ENCODE assay signal across 8 cellular contexts in genomic region chr19:45091031-45091918, GRCh38. TPM values are rescaled to one million over a fixed set of nuclear protein-coding genes. Genes with fewer than 3 reads are reported as not detected.
A peak's percentile ranks its signal among the peaks of the same experiment; 100 is the strongest.
DNase-seq lines count a peak whose midpoint lies in the region; ATAC-seq and TF ChIP-seq lines count a peak whose summit lies in the region.

No MANE protein-coding gene starts in this region.

- DNase-seq in NCI-H2227 treated with DMSO at 0.1 percent for 48 hours (lab: John Stamatoyannopoulos, UW) (peak; percentile 95), kidney epithelial cell (ENCODE audit: low read depth) (peak; percentile 88)
- peak; percentile 90 to 98 for DNase-seq in activated CD4-positive, alpha-beta T cell treated with anti-CD3 and anti-CD28 coated beads for 4 hours
- DNase-seq in stimulated activated CD4-positive, alpha-beta T cell treated with anti-CD3 and anti-CD28 coated beads, Interleukin-15, amount 100 ng/mL, for 1 hour (ENCODE audit: low read depth in 1 of 2, low spot score in 1 of 2): peak; percentile 87 to 97

- no peaks in the 10 kb centered on the region for H3K27me3 ChIP-seq in kidney epithelial cell (ENCODE audit: control insufficient read depth, insufficient read depth, low read length)

- TF ChIP-seq CTCF in 22Rv1 (IDR thresholded peaks at IDR 0.05) (peak; percentile 12; the same call in 1 of the 2 replicates), kidney epithelial cell (IDR thresholded peaks at IDR 0.05; ENCODE audit: insufficient read depth, low read length, poor library complexity, severe bottlenecking) (no peak)

- peak overlapping the region; percentile 58 for H3K4me3 ChIP-seq in kidney epithelial cell (ENCODE audit: low read depth, low read length)

- ATAC-seq in GM18520 (IDR thresholded peaks at IDR 0.05; ENCODE audit: unreplicated experiment) (peak; percentile 47), HG03060 (IDR thresholded peaks at IDR 0.05; ENCODE audit: low read depth, unreplicated experiment) (peak; percentile 52)

- peak overlapping the region; percentile 97 for H3K27ac ChIP-seq in 22Rv1
- peak overlapping the region; percentile 93 for H3K27ac ChIP-seq in cingulate gyrus (ENCODE audit: low read depth, low read length)

- H3K36me3 ChIP-seq in kidney epithelial cell (ENCODE audit: control insufficient read depth, insufficient read depth, low read length): peaks cover 2% of the 10 kb centered on the region

RNA-seq across cellular contexts. Expression of gene PPP1R37, which starts 1.7 kb away (rescaled TPM):
- 36.5 and 52.0 TPM in 2 replicates for total RNA-seq in kidney epithelial cell

RNA-seq across cellular contexts. Expression of gene GEMIN7, which starts 12.2 kb away (rescaled TPM):
- 50.8 and 63.6 TPM in 2 replicates for total RNA-seq in kidney epithelial cell

RNA-seq across cellular contexts. Expression of gene ZNF296, which starts 15.0 kb away (rescaled TPM):
- 1.0 and 1.1 TPM in 2 replicates for total RNA-seq in kidney epithelial cell

RNA-seq across cellular contexts. Expression of gene CLASRP, which starts 52.4 kb away (rescaled TPM):
- total RNA-seq in kidney epithelial cell: 65.7 and 77.9 TPM in 2 replicates

Comparison
In these comparisons a context has a peak if more than half of its experiments do, and no peak if none do; other contexts are left out.
1. Peak in every context shown above with its lines: DNase-seq, ATAC-seq, H3K4me3 ChIP-seq and H3K27ac ChIP-seq.